ENCODE assay signal across 16 cellular contexts in genomic region chr3:114496874-114497273, GRCh38.
DNase-seq lines count a peak whose midpoint lies in the region; ATAC-seq and TF ChIP-seq lines count a peak whose summit lies in the region.
"Had no signal": no experiment of that assay in that cellular context is flagged by ENCODE, and none has a peak within 500 bp of the region (broad histone marks: within the 10 kb centered on the region; RNA-seq: fewer than 3 reads in every experiment).

No MANE protein-coding gene starts in this region.

- in situ Hi-C loops in transverse colon (cut with MboI; ENCODE audit: low pct_ligation_motif_present in 1 of 4, low pct_unique_long_range_greater_than_20kb in 1 of 4, low sequenced_read_pairs in 3 of 4): no loop called here

- H3K27ac Mint-ChIP-seq in HFFc6: peak overlapping the region; percentile 68
- peak overlapping the region; percentile 20 for H3K27ac Mint-ChIP-seq in chondrocyte (ENCODE audit: unreplicated experiment)
- H3K27ac Mint-ChIP-seq: activated CD4-positive, alpha-beta T cell treated with anti-CD3 and anti-CD28 coated beads, Interleukin-2, amount 10 ng/mL, durations not matched to agents 24 days and 14 days; activated naive CD8-positive, alpha-beta T cell; B cell had no signal

- H3K4me1 ChIP-seq in ACC112 (ENCODE audit: control insufficient read depth, insufficient read depth, low read length, unreplicated experiment) (peaks cover 63% of the 10 kb centered on the region), lung (ENCODE audit: control insufficient read depth in 2 of 2, insufficient read depth in 2 of 2, low read length in 2 of 2) (peaks cover 5 to 43% of the 10 kb centered on the region in 2 donors), transverse colon (peaks cover 0 to 3% (median 0%) of the 10 kb centered on the region in 4 donors)

- H3K9me3 Mint-ChIP-seq in HFFc6: no peaks in the 10 kb centered on the region
- H3K9me3 Mint-ChIP-seq in chondrocyte (ENCODE audit: low read depth): no peaks in the 10 kb centered on the region
- H3K9me3 Mint-ChIP-seq: activated CD4-positive, alpha-beta T cell treated with anti-CD3 and anti-CD28 coated beads, Interleukin-2, amount 10 ng/mL, durations not matched to agents 24 days and 14 days had no signal

- H3K27me3 ChIP-seq in ACC112 (ENCODE audit: insufficient read depth, low read length) (no peaks in the 10 kb centered on the region), lung (ENCODE audit: control insufficient read depth, insufficient read depth) (no peaks in the 10 kb centered on the region), transverse colon (no peaks in the 10 kb centered on the region)
- H3K27me3 ChIP-seq: ovary had no signal

- no peak for TF ChIP-seq EP300 in transverse colon (IDR thresholded peaks at IDR 0.05; ENCODE audit: low read depth)

- peak overlapping the region; percentile 3; the same call in 1 of the 2 replicates for H3K4me3 Mint-ChIP-seq in HFFc6
- no peak overlapping the region for H3K4me3 Mint-ChIP-seq in chondrocyte (ENCODE audit: unreplicated experiment)
- H3K4me3 Mint-ChIP-seq: activated CD4-positive, alpha-beta T cell treated with anti-CD3 and anti-CD28 coated beads, Interleukin-2, amount 10 ng/mL, durations not matched to agents 24 days and 14 days; activated naive CD8-positive, alpha-beta T cell; B cell had no signal

- peaks cover 62% of the 10 kb centered on the region for H3K4me1 Mint-ChIP-seq in HFFc6 (ENCODE audit: low read depth)
- H3K4me1 Mint-ChIP-seq in chondrocyte (ENCODE audit: low read depth): peaks cover 54% of the 10 kb centered on the region

- H3K36me3 ChIP-seq in ACC112 (ENCODE audit: insufficient read depth, low read length) (no peaks in the 10 kb centered on the region), lung (ENCODE audit: control insufficient read depth in 2 of 2, insufficient read depth in 2 of 2, low read length in 2 of 2) (peaks cover 0 to 3% of the 10 kb centered on the region in 2 donors), transverse colon (no peaks in the 10 kb centered on the region)
- H3K36me3 ChIP-seq: HAP-1, ovary had no signal

- 83 to 90% methylated on average over 2 of the region's 2 CpGs for WGBS in lung, 2 donors
- WGBS in transverse colon (ENCODE audit: low coverage in 1 of 2), 2 donors: 89 to 100% methylated on average over 2 of the region's 2 CpGs

- peak overlapping the region; percentile 88 for H3K27ac ChIP-seq in ACC112 (ENCODE audit: low read depth, low read length)
- peak overlapping the region in 1 of 2 donors; percentile 87 for H3K27ac ChIP-seq in lung (ENCODE audit: low read depth in 1 of 2, low read length in 1 of 2)
- H3K27ac ChIP-seq in transverse colon: no peak overlapping the region
- H3K27ac ChIP-seq: ovary, SK-N-MC had no signal

- H3K4me3 ChIP-seq in ACC112 (ENCODE audit: low read depth, low read length): peak overlapping the region; percentile 32; the same call in 1 of the 2 replicates
- no peak overlapping the region for H3K4me3 ChIP-seq in lung
- no peak overlapping the region for H3K4me3 ChIP-seq in transverse colon
- H3K4me3 ChIP-seq: HAP-1, ovary, SK-N-MC had no signal

- H3K27me3 Mint-ChIP-seq in HFFc6 (ENCODE audit: insufficient read depth) (peaks cover 2% of the 10 kb centered on the region; the same call in 1 of the 2 replicates), chondrocyte (ENCODE audit: low read depth) (no peaks in the 10 kb centered on the region)
- H3K27me3 Mint-ChIP-seq: activated naive CD8-positive, alpha-beta T cell; B cell had no signal

- ATAC-seq in lung (ENCODE audit: insufficient read depth, low FRiP score): peak; percentile 72
- ATAC-seq in left colon: no peak
- ATAC-seq in HG02610 (IDR thresholded peaks at IDR 0.05; ENCODE audit: unreplicated experiment): no peak

- TF ChIP-seq POLR2A in transverse colon (IDR thresholded peaks at IDR 0.05): no peak

- no peaks in the 10 kb centered on the region for H3K79me2 ChIP-seq in ACC112 (ENCODE audit: control insufficient read depth, insufficient read depth, low read length, unreplicated experiment)

- H3K36me3 Mint-ChIP-seq in HFFc6 (ENCODE audit: low read depth) (no peaks in the 10 kb centered on the region), chondrocyte (ENCODE audit: low read depth) (no peaks in the 10 kb centered on the region)

- H3K9me3 ChIP-seq in lung (ENCODE audit: control insufficient read depth in 2 of 2, insufficient read depth in 1 of 2, low read length in 1 of 2): no peaks in the 10 kb centered on the region
- H3K9me3 ChIP-seq in transverse colon: no peaks in the 10 kb centered on the region
- H3K9me3 ChIP-seq: HAP-1, ovary had no signal

- TF ChIP-seq CTCF in HFFc6 (IDR thresholded peaks at IDR 0.05): no peak
- TF ChIP-seq CTCF in chondrocyte (IDR thresholded peaks at IDR 0.05): no peak
- TF ChIP-seq CTCF in lung (IDR thresholded peaks at IDR 0.05; ENCODE audit: control extremely low read depth, extremely low read depth): no peak
- no peak for TF ChIP-seq CTCF in transverse colon (IDR thresholded peaks at IDR 0.05)

- intact Hi-C loops in transverse colon (cut with DNase I; ENCODE audit: low total_unique reads) (no loop called here), left colon (cut with DNase I, micrococcal nuclease) (no loop called here)

- H2AFZ ChIP-seq in ACC112 (ENCODE audit: low read length, unreplicated experiment): no peak overlapping the region

- DNase-seq in HFFc6 (peak; percentile 37), chondrocyte (ENCODE audit: low spot score) (no peak), lung (ENCODE audit: low spot score) (no peak), transverse colon (no peak), left colon (no peak), middle frontal gyrus (ENCODE audit: extremely low spot score, low spot score) (no peak)
- DNase-seq: activated CD4-positive, alpha-beta T cell treated with anti-CD3 and anti-CD28 coated beads, Interleukin-2, amount 10 ng/mL, durations not matched to agents 24 days and 14 days; NCI-H1092; NCI-H69; ovary had no signal
